ENCODE assay signal across 25 cellular contexts in the genomic region with DNA sequence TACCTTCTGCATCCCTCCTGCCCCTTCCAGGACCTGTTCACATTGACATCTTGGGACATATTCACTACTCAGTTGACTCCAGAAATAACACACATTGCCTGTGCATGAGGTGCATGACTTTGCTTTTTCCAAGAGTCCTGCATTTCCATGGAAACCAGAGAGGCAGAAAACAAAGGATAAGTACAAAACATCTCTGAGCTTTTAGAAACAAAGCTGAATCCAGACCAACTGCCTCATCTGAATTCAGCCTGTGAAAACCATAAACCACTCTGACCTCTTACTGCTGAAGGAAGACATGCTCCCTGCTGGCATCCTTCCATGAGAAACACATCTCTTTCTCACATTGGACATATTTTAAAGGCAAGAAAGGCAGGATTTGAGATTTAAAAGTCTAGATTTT.
DNase-seq lines count a peak whose midpoint lies in the region; ATAC-seq, FAIRE-seq and TF ChIP-seq lines count a peak whose summit lies in the region.
"Had no signal": no experiment of that assay in that cellular context is flagged by ENCODE, and none has a peak within 500 bp of the region (broad histone marks: within the 10 kb centered on the region; RNA-seq: fewer than 3 reads in every experiment).

No MANE protein-coding gene starts in this region.

- intact Hi-C loops in sciatic nerve (cut with DNase I), result no loop called here

- CTCF ChIA-PET in activated CD8-positive, alpha-beta memory T cell treated with anti-CD3 and anti-CD28 coated beads, Interleukin-2, amount 10 ng/mL, durations not matched to agents 7 days and 5 days (lab: Charles Lee), result no interaction called here

- H3K36me3 Mint-ChIP-seq in chondrocyte (ENCODE audit: low read depth), result no peaks in the 10 kb centered on the region
- H3K36me3 Mint-ChIP-seq in activated CD8-positive, alpha-beta memory T cell treated with anti-CD3 and anti-CD28 coated beads, Interleukin-2, amount 10 ng/mL, durations not matched to agents 7 days and 5 days, result no peaks in the 10 kb centered on the region
- H3K36me3 Mint-ChIP-seq: activated naive CD8-positive, alpha-beta T cell; natural killer cell had no signal

- TF ChIP-seq CTCF in chondrocyte (IDR thresholded peaks at IDR 0.05), result no peak

- DNase-seq in HTR-8/SVneo (ENCODE audit: insufficient read length, low spot score) (no peak), chondrocyte (ENCODE audit: low spot score) (no peak), medulla oblongata (ENCODE audit: extremely low spot score) (peak; percentile 50), sciatic nerve (ENCODE audit: low spot score) (no peak), T-helper 1 cell (no peak)
- DNase-seq in activated CD8-positive, alpha-beta memory T cell treated with anti-CD3 and anti-CD28 coated beads, Interleukin-2, amount 10 ng/mL, durations not matched to agents 7 days and 5 days, result no peak
- DNase-seq in activated CD4-positive, alpha-beta T cell treated with anti-CD3 and anti-CD28 coated beads, Interleukin-2, amount 50 U/mL, for 1 hour, result no peak
- DNase-seq: CD8-positive, alpha-beta memory T cell; gastrocnemius medialis; HCEC 1CT; kidney glomerular epithelial cell; mammary epithelial cell; natural killer cell; NCI-H1092 treated with DMSO at 0.1 percent for 48 hours; NCI-H2081; NCI-H524 treated with DMSO at 0.1 percent for 48 hours; psoas muscle; small intestine; stimulated activated CD4-positive, alpha-beta T cell treated with anti-CD3 and anti-CD28 coated beads, Interleukin-4, amount 100 ng/mL, for 24 hours; stimulated activated naive CD8-positive, alpha-beta T cell treated with anti-CD3 and anti-CD28 coated beads, Interleukin-15, amount 100 ng/mL, for 72 hours; upper lobe of left lung had no signal

- peaks cover 28% of the 10 kb centered on the region for H3K4me1 Mint-ChIP-seq in chondrocyte (ENCODE audit: low read depth)
- H3K4me1 Mint-ChIP-seq in activated CD8-positive, alpha-beta memory T cell treated with anti-CD3 and anti-CD28 coated beads, Interleukin-2, amount 10 ng/mL, durations not matched to agents 7 days and 5 days, result no peaks in the 10 kb centered on the region
- H3K4me1 Mint-ChIP-seq: CD8-positive, alpha-beta memory T cell; natural killer cell; stimulated activated naive CD8-positive, alpha-beta T cell treated with anti-CD3 and anti-CD28 coated beads, Interleukin-15, amount 100 ng/mL, for 72 hours had no signal

- H3K27me3 Mint-ChIP-seq in chondrocyte (ENCODE audit: low read depth), result no peaks in the 10 kb centered on the region
- no peaks in the 10 kb centered on the region for H3K27me3 Mint-ChIP-seq in activated CD8-positive, alpha-beta memory T cell treated with anti-CD3 and anti-CD28 coated beads, Interleukin-2, amount 10 ng/mL, durations not matched to agents 7 days and 5 days
- H3K27me3 Mint-ChIP-seq: activated naive CD8-positive, alpha-beta T cell; CD8-positive, alpha-beta memory T cell; stimulated activated naive CD8-positive, alpha-beta T cell treated with anti-CD3 and anti-CD28 coated beads, Interleukin-15, amount 100 ng/mL, for 72 hours had no signal

- peak; percentile 51 for FAIRE-seq in HTR-8/SVneo (lab: Jason Lieb, UNC)
- FAIRE-seq: bronchial epithelial cell, small intestine had no signal

- ATAC-seq in sciatic nerve, result peak; percentile 26
- no peak for ATAC-seq in activated CD8-positive, alpha-beta memory T cell treated with anti-CD3 and anti-CD28 coated beads, Interleukin-2, amount 10 ng/mL, durations not matched to agents 7 days and 5 days
- no peak for ATAC-seq in GM18858 (IDR thresholded peaks at IDR 0.05; ENCODE audit: unreplicated experiment)
- ATAC-seq: esophagus mucosa; gastrocnemius medialis; natural killer cell; psoas muscle; stimulated activated naive CD8-positive, alpha-beta T cell treated with anti-CD3 and anti-CD28 coated beads, Interleukin-15, amount 100 ng/mL, for 72 hours had no signal

- peaks cover 9% of the 10 kb centered on the region for H3K9me3 Mint-ChIP-seq in chondrocyte (ENCODE audit: low read depth)
- H3K9me3 Mint-ChIP-seq in activated CD8-positive, alpha-beta memory T cell treated with anti-CD3 and anti-CD28 coated beads, Interleukin-2, amount 10 ng/mL, durations not matched to agents 7 days and 5 days (ENCODE audit: low read depth), result no peaks in the 10 kb centered on the region

- H3K4me3 Mint-ChIP-seq in chondrocyte (ENCODE audit: unreplicated experiment), result no peak overlapping the region
- H3K4me3 Mint-ChIP-seq in activated CD8-positive, alpha-beta memory T cell treated with anti-CD3 and anti-CD28 coated beads, Interleukin-2, amount 10 ng/mL, durations not matched to agents 7 days and 5 days, result no peak overlapping the region
- H3K4me3 Mint-ChIP-seq: activated naive CD8-positive, alpha-beta T cell; CD8-positive, alpha-beta memory T cell; natural killer cell; stimulated activated naive CD8-positive, alpha-beta T cell treated with anti-CD3 and anti-CD28 coated beads, Interleukin-15, amount 100 ng/mL, for 72 hours had no signal

- peak overlapping the region; percentile 82 for H3K27ac Mint-ChIP-seq in chondrocyte (ENCODE audit: unreplicated experiment)
- no peak overlapping the region for H3K27ac Mint-ChIP-seq in activated CD8-positive, alpha-beta memory T cell treated with anti-CD3 and anti-CD28 coated beads, Interleukin-2, amount 10 ng/mL, durations not matched to agents 7 days and 5 days
- H3K27ac Mint-ChIP-seq: activated naive CD8-positive, alpha-beta T cell; CD8-positive, alpha-beta memory T cell; natural killer cell; stimulated activated naive CD8-positive, alpha-beta T cell treated with anti-CD3 and anti-CD28 coated beads, Interleukin-15, amount 100 ng/mL, for 72 hours had no signal
